7 cellular contexts compared by ENCODE assay signal in genomic region chrX:7987993-7988759, GRCh38.
A peak's percentile ranks its signal among the peaks of the same experiment; 100 is the strongest.
DNase-seq lines count a peak whose midpoint lies in the region; ATAC-seq, FAIRE-seq and TF ChIP-seq lines count a peak whose summit lies in the region.
"Not testable (repeated sequence)": the region's sequence is repeated elsewhere in the genome, so short reads cannot be mapped to it uniquely, and the experiment has no call there.

No MANE protein-coding gene starts in this region.

- SMC1A ChIA-PET in GM12878 (lab: Charles Lee; ENCODE audit: uncharacterized antibody, unreplicated experiment): interaction anchor here (0.6 to 1.0 kb wide), 5 partner anchors 36 to 1921 kb away, joined by 3 to 4 read pairs (median 3); no protein-coding TSS in a partner anchor

- not testable (repeated sequence) for H2AK5ac ChIP-seq in mesenchymal stem cell (ENCODE audit: low read length, severe bottlenecking)

- not testable (repeated sequence) for H2AFZ ChIP-seq in GM12878 (ENCODE audit: control insufficient read depth, low read depth, low read length); mesenchymal stem cell (ENCODE audit: low read depth, low read length)

- not testable (repeated sequence) for H3K9ac ChIP-seq in GM12878 (ENCODE audit: control insufficient read depth, insufficient read depth, low read length); mesenchymal stem cell (ENCODE audit: low read length)

- H3K4me2 ChIP-seq in GM12878 (ENCODE audit: control insufficient read depth, insufficient read depth); mesenchymal stem cell (ENCODE audit: low read length, poor library complexity, severe bottlenecking): not testable (repeated sequence)

- H2BK120ac ChIP-seq in mesenchymal stem cell (ENCODE audit: low read depth, low read length): not testable (repeated sequence)

- RAD21 ChIA-PET in GM12878 (lab: Charles Lee; ENCODE audit: unreplicated experiment): interaction anchor here (0.5 to 1.0 kb wide), 2 partner anchors 40 to 618 kb away, joined by 3 to 5 read pairs; no protein-coding TSS in a partner anchor

- not testable (repeated sequence) for H3K14ac ChIP-seq in mesenchymal stem cell (ENCODE audit: low read length in 2 of 2)

- H4K91ac ChIP-seq in mesenchymal stem cell (ENCODE audit: low read length): not testable (repeated sequence)

- CTCF ChIA-PET in BJ (lab: Yijun Ruan, JAX): not testable (repeated sequence)
- CTCF ChIA-PET in GM12878 (lab: Yijun Ruan, JAX): interaction anchor here (0.9 to 1.0 kb wide), 2 partner anchors 40 to 63 kb away, joined by 3 read pairs; no protein-coding TSS in a partner anchor

- H3K36me3 ChIP-seq in BJ (ENCODE audit: control insufficient read depth, insufficient read depth, low read length); GM12878 (ENCODE audit: control insufficient read depth in 2 of 2, insufficient read depth in 2 of 2, low read length in 1 of 2); mesenchymal stem cell (ENCODE audit: control insufficient read depth in 1 of 2, insufficient read depth in 2 of 2, low read depth in 1 of 2, low read length in 2 of 2): not testable (repeated sequence)

- not testable (repeated sequence) for H3K18ac ChIP-seq in mesenchymal stem cell (ENCODE audit: low read depth in 1 of 2, low read length in 2 of 2)

- not testable (repeated sequence) for TF ChIP-seq POLR2A in GM12878 (IDR thresholded peaks at IDR 0.05; ENCODE audit: low read depth, low read length)

- H3K4me3 ChIP-seq in BJ (ENCODE audit: low read depth, low read length); GM12878; fibroblast of mammary gland (ENCODE audit: control insufficient read depth, low read depth, low read length); mesenchymal stem cell (ENCODE audit: insufficient read depth in 1 of 2, low read depth in 1 of 2, low read length in 2 of 2): not testable (repeated sequence)

- not testable (repeated sequence) for H3K4me1 ChIP-seq in GM12878 (ENCODE audit: control insufficient read depth, insufficient read depth, low read length); mesenchymal stem cell (ENCODE audit: control insufficient read depth, insufficient read depth, low read depth, low read length)

- not testable (repeated sequence) for H2BK12ac ChIP-seq in mesenchymal stem cell (ENCODE audit: low read length in 2 of 2)

- in situ Hi-C loops in GM12878 (cut with MboI): loop anchor here (25.0 kb wide), 1 partner anchor 1724 kb away; no protein-coding TSS in a partner anchor

- POLR2A ChIA-PET in BJ (lab: Charles Lee): not testable (repeated sequence)
- POLR2A ChIA-PET in GM12878 (lab: Charles Lee): interaction anchor here (1.0 kb wide), 1 partner anchor 37 kb away, joined by 3 read pairs; no protein-coding TSS in a partner anchor

- not testable (repeated sequence) for H4K8ac ChIP-seq in mesenchymal stem cell (ENCODE audit: low read length)

- intact Hi-C loops in GM12878 (cut with micrococcal nuclease; ENCODE audit: unreplicated experiment): loop anchor here (2.0 kb wide), 1 partner anchor 61 kb away; the partner anchor contains the start of gene PNPLA4

- H3K27ac ChIP-seq in GM12878 (ENCODE audit: control insufficient read depth, insufficient read depth): not testable (repeated sequence)
- peak overlapping the region; percentile 60 for H3K27ac ChIP-seq in mesenchymal stem cell (ENCODE audit: low read length, poor library complexity, severe bottlenecking)

- 50% methylated on average over 6 of the region's 6 CpGs for WGBS in GM12878 (ENCODE audit: insufficient coverage, insufficient replicate concordance, low lambda C conversion rate, missing lambda C conversion rate)
- WGBS in mesenchymal stem cell: 25% methylated on average over 3 of the region's 6 CpGs

- DNase-seq in BJ (ENCODE audit: low read depth) (peak; percentile 53), HS-5 (ENCODE audit: low read depth) (peak; percentile 41), RPMI7951 (ENCODE audit: low read depth) (peak; percentile 0), fibroblast of mammary gland (ENCODE audit: low read depth) (peak; percentile 68), mesenchymal stem cell (peak; percentile 19)
- DNase-seq in GM18507 (ENCODE audit: extremely low spot score, insufficient read length, low read depth); GM12878 (ENCODE audit: low read depth, low spot score): not testable (repeated sequence)

- H3K27me3 ChIP-seq in BJ (ENCODE audit: control insufficient read depth, insufficient read depth, low read length); GM12878 (replicated peaks in 1 of 2; ENCODE audit: control insufficient read depth in 2 of 2, insufficient read depth in 2 of 2, low read length in 1 of 2); mesenchymal stem cell (ENCODE audit: control insufficient read depth in 1 of 2, insufficient read depth in 1 of 2, low read length in 2 of 2): not testable (repeated sequence)

- not testable (repeated sequence) for H2BK15ac ChIP-seq in mesenchymal stem cell (ENCODE audit: low read depth, poor library complexity, severe bottlenecking)

- peak; percentile 25 for ATAC-seq in GM12878

- not testable (repeated sequence) for H3K79me1 ChIP-seq in mesenchymal stem cell (replicated peaks; ENCODE audit: low read length, poor library complexity, severe bottlenecking)

- not testable (repeated sequence) for H4K20me1 ChIP-seq in GM12878 (ENCODE audit: control insufficient read depth, insufficient read depth)

- TF ChIP-seq CTCF in BJ (IDR thresholded peaks at IDR 0.05; ENCODE audit: insufficient read depth, low read depth, low read length); GM12878 (IDR thresholded peaks at IDR 0.05 in 2 of 3, conservative IDR thresholded peaks at IDR 0.05 in 1 of 3; ENCODE audit: control insufficient read depth in 2 of 3, extremely low read depth in 1 of 3, insufficient read depth in 1 of 3, low read depth in 3 of 3, low read length in 3 of 3); fibroblast of mammary gland (conservative IDR thresholded peaks at IDR 0.05; ENCODE audit: control insufficient read depth, insufficient read depth, low read depth, low read length): not testable (repeated sequence)

- H3K23ac ChIP-seq in mesenchymal stem cell (ENCODE audit: low read length in 2 of 2): not testable (repeated sequence)

- TF ChIP-seq EP300 in GM12878 (IDR thresholded peaks at IDR 0.05; ENCODE audit: borderline replicate concordance in 1 of 2, control insufficient read depth in 1 of 2, low read depth in 2 of 2, low read length in 2 of 2): not testable (repeated sequence)

- peak; percentile 12 for FAIRE-seq in GM18507 (lab: Jason Lieb, UNC)
- FAIRE-seq in GM12878 (lab: Jason Lieb, UNC): not testable (repeated sequence)

- BruUV-seq in GM12878 (replicated peaks; lab: Mats Ljungman, UMichigan): not testable (repeated sequence)

- not testable (repeated sequence) for H3K79me2 ChIP-seq in GM12878 (ENCODE audit: control insufficient read depth, insufficient read depth, low read length)

- not testable (repeated sequence) for TF ChIP-seq RAD21 in GM12878 (IDR thresholded peaks at IDR 0.05; ENCODE audit: insufficient read depth, low read depth, low read length)

- H2BK5ac ChIP-seq in mesenchymal stem cell (ENCODE audit: low read depth, low read length, poor library complexity, severe bottlenecking): not testable (repeated sequence)

- H3K4ac ChIP-seq in mesenchymal stem cell (ENCODE audit: low read depth in 1 of 2, low read length in 2 of 2): not testable (repeated sequence)

- not testable (repeated sequence) for H3K9me3 ChIP-seq in GM12878 (replicated peaks; ENCODE audit: control insufficient read depth, insufficient read depth, low read length); mesenchymal stem cell (ENCODE audit: control insufficient read depth, low read length)
